ENCODE assay signal across 13 cellular contexts in genomic region chr7:116232920-116233319, GRCh38. TPM values are rescaled to one million over a fixed set of nuclear protein-coding genes. Genes with fewer than 3 reads are reported as not detected.
A peak's percentile ranks its signal among the peaks of the same experiment; 100 is the strongest.
DNase-seq lines count a peak whose midpoint lies in the region; ATAC-seq and TF ChIP-seq lines count a peak whose summit lies in the region.
"Had no signal": no experiment of that assay in that cellular context is flagged by ENCODE, and none has a peak within 500 bp of the region (broad histone marks: within the 10 kb centered on the region; RNA-seq: fewer than 3 reads in every experiment).

No MANE protein-coding gene starts in this region.

- H3K4me3 Mint-ChIP-seq in endodermal cell, result no peak overlapping the region
- H3K4me3 Mint-ChIP-seq: nephron had no signal

- H3K4me1 Mint-ChIP-seq in endodermal cell, result peaks cover 18% of the 10 kb centered on the region

- BruUV-seq in Panc1 (replicated peaks; lab: Mats Ljungman, UMichigan), result no TSS peak

- WGBS in esophagus squamous epithelium, 2 donors, result 63 to 73% methylated on average over 1 of the region's 1 CpG
- 54 to 72% (median 65%) methylated on average over 1 of the region's 1 CpG for WGBS in stomach, 5 donors
- WGBS in endodermal cell (ENCODE audit: insufficient coverage in 1 of 2, insufficient read length in 1 of 2), 2 experiments, result 67 to 86% methylated on average over 1 of the region's 1 CpG

- CTCF ChIA-PET in Panc1 (lab: Charles Lee), result interaction anchor here (1.7 kb wide), 1 partner anchor 53 kb away, joined by 4 read pairs; no protein-coding TSS in a partner anchor

- H3K4me3 ChIP-seq in Panc1 (ENCODE audit: low read depth in 2 of 2, low read length in 2 of 2) (no peak overlapping the region), esophagus squamous epithelium (no peak overlapping the region), stomach (no peak overlapping the region), endodermal cell (ENCODE audit: low read length) (no peak overlapping the region)
- H3K4me3 ChIP-seq: cardiac muscle cell had no signal

- no peaks in the 10 kb centered on the region for H3K9me3 Mint-ChIP-seq in endodermal cell
- H3K9me3 Mint-ChIP-seq: nephron had no signal

- ATAC-seq in Panc1 (no peak), HG03095 (IDR thresholded peaks at IDR 0.05; ENCODE audit: unreplicated experiment) (no peak)

- no peak overlapping the region for H3K27ac Mint-ChIP-seq in endodermal cell

- intact Hi-C loops in Panc1 (cut with micrococcal nuclease; ENCODE audit: unreplicated experiment) (no loop called here), esophagus squamous epithelium (cut with DNase I) (no loop called here), stomach (cut with DNase I; ENCODE audit: low total_unique reads) (no loop called here)

- peak; percentile 1 for DNase-seq in NCI-H82 (lab: John Stamatoyannopoulos, UW)
- no peak for DNase-seq in NCI-H82 treated with DMSO at 0.1 percent for 48 hours (lab: John Stamatoyannopoulos, UW; ENCODE audit: unreplicated experiment)
- no peak for DNase-seq in Panc1 (ENCODE audit: low read depth, low spot score)
- DNase-seq in esophagus squamous epithelium (lab: John Stamatoyannopoulos, UW), result no peak
- DNase-seq in stomach, result no peak
- DNase-seq in NCI-H510A treated with DMSO at 0.1 percent for 48 hours (lab: John Stamatoyannopoulos, UW), result no peak
- no peak for DNase-seq in endodermal cell
- DNase-seq: activated T-cell treated with anti-CD3 and anti-CD28 coated beads, Interleukin-2, amount 50 U/mL, for 1 hour; NCI-H187 had no signal

- H3K27ac ChIP-seq in Panc1 (ENCODE audit: low read length) (peak overlapping the region; percentile 10; the same call in 1 of the 2 replicates), esophagus squamous epithelium (peak overlapping the region in 3 of 4 donors; percentile 14 to 82 (median 79)), stomach (peak overlapping the region in 4 of 5 donors; percentile 62 to 88 (median 81)), endodermal cell (ENCODE audit: low read depth, low read length) (no peak overlapping the region)
- H3K27ac ChIP-seq: 22Rv1, cardiac muscle cell had no signal

- no peak for TF ChIP-seq CTCF in Panc1 (IDR thresholded peaks at IDR 0.05)
- no peak for TF ChIP-seq CTCF in esophagus squamous epithelium (IDR thresholded peaks at IDR 0.05)
- no peak for TF ChIP-seq CTCF in stomach (IDR thresholded peaks at IDR 0.05)
- no peak for TF ChIP-seq CTCF in endodermal cell (conservative IDR thresholded peaks at IDR 0.05)

- H3K9me3 ChIP-seq in Panc1 (ENCODE audit: control insufficient read depth, insufficient read depth, low read depth, low read length) (no peaks in the 10 kb centered on the region), esophagus squamous epithelium (no peaks in the 10 kb centered on the region), stomach (no peaks in the 10 kb centered on the region), endodermal cell (ENCODE audit: control insufficient read depth, low read length) (no peaks in the 10 kb centered on the region)

- POLR2A ChIA-PET in Panc1 (lab: Charles Lee), result no interaction called here

- H3K4me1 ChIP-seq in Panc1 (ENCODE audit: control insufficient read depth, insufficient read depth, low read length) (peaks cover 35% of the 10 kb centered on the region), esophagus squamous epithelium (peaks cover 37 to 61% (median 41%) of the 10 kb centered on the region in 3 donors), stomach (peaks cover 26 to 92% (median 62%) of the 10 kb centered on the region in 4 donors), endodermal cell (ENCODE audit: control insufficient read depth, insufficient read depth, low read length) (peaks cover 2% of the 10 kb centered on the region)

- no peak overlapping the region for H3K9ac ChIP-seq in endodermal cell (ENCODE audit: extremely low read depth, low read length, poor library complexity, severe bottlenecking)

- H3K36me3 Mint-ChIP-seq in endodermal cell (ENCODE audit: low read depth), result no peaks in the 10 kb centered on the region

- no peaks in the 10 kb centered on the region for H3K27me3 ChIP-seq in Panc1 (ENCODE audit: control insufficient read depth, insufficient read depth, low read length)
- H3K27me3 ChIP-seq in esophagus squamous epithelium, result no peaks in the 10 kb centered on the region
- no peaks in the 10 kb centered on the region for H3K27me3 ChIP-seq in stomach
- peaks cover 26% of the 10 kb centered on the region for H3K27me3 ChIP-seq in endodermal cell (ENCODE audit: control insufficient read depth, insufficient read depth, low read length, poor library complexity, severe bottlenecking)
- H3K27me3 ChIP-seq: cardiac muscle cell had no signal

- in situ Hi-C loops in Panc1 (cut with HindIII; ENCODE audit: low pct_unique_long_range_greater_than_20kb, low sequenced_read_pairs), result no loop called here

- H3K27me3 Mint-ChIP-seq in endodermal cell (ENCODE audit: insufficient read depth), result peaks cover 6% of the 10 kb centered on the region

- no peak for TF ChIP-seq EP300 in stomach (IDR thresholded peaks at IDR 0.05)

- TF ChIP-seq POLR2A in esophagus squamous epithelium (IDR thresholded peaks at IDR 0.05) (no peak), stomach (IDR thresholded peaks at IDR 0.05) (no peak)

- H3K36me3 ChIP-seq in Panc1 (ENCODE audit: control insufficient read depth, insufficient read depth, low read length) (no peaks in the 10 kb centered on the region), esophagus squamous epithelium (peaks cover 0 to 9% (median 0%) of the 10 kb centered on the region in 3 donors), stomach (peaks cover 0 to 13% (median 4%) of the 10 kb centered on the region in 4 donors), endodermal cell (ENCODE audit: control insufficient read depth, insufficient read depth, low read length) (peaks cover 3% of the 10 kb centered on the region)
- H3K36me3 ChIP-seq: cardiac muscle cell had no signal

RNA-seq across cellular contexts. Expression of gene TES, which starts 22.6 kb away (rescaled TPM):
- 99.4 TPM for total RNA-seq in Panc1 (2021; ENCODE audit: unreplicated experiment)
- 84.1 TPM for polyA plus RNA-seq in Panc1 (2012; ENCODE audit: insufficient read length)
- 100 to 1,000 TPM in 1 of 4 donors, 10 to 100 TPM in 3; 34.8 to 155 (median 67.0) TPM for total RNA-seq in esophagus squamous epithelium
- total RNA-seq in stomach, result 100 to 1,000 TPM in 4 of 5 donors, 10 to 100 TPM in 1; 78.8 to 191 (median 155) TPM
- polyA plus RNA-seq in stomach, result 10 to 100 TPM; 46.0 to 98.5 (median 52.3) TPM
- total RNA-seq in endodermal cell, result 10 to 100 TPM; 23.1 to 31.0 TPM
- 12.5 TPM for polyA plus RNA-seq in endodermal cell (2013, experiment 1 of 2)
- polyA plus RNA-seq in endodermal cell (2013, experiment 2 of 2), result 12.4 TPM
